ENCODE assay signal across 8 cellular contexts in the genomic region with DNA sequence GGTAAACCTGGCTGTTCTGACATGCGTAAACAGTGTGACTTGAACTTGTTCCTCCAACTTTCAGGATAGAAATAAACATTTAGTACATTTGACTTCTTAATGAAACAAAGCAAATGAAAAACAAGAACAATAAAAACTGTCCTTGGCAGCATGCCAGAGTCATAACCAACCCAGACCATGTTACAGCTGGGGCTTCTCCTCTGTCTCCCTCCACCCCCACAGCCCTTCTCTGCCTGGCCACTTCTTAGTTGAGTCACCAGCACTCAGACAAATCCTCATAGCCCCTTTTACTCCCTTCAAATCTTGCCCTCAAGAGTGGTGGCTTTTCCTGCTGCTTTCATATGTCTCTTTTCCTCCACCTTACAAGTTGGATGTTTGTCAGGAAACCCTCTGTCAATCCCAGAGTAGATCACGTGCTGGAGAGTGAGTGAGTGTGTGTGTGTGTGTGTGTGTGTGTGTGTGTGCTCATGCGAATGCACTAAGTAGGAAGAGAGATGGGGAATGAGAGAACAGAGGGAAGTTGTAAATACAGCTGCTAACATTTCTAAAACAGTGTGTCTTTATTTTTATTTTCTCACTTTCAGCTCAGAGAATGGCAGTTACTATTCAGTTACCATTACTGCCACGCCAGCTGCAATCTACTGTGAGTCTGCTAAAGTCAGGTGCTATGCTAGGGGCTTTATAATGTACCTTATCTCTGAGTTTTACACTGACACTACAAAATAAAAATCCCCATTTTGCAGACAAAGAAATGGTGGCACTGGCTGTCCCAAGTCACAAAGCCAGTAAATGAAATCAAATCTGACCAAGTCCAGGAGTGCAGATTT. TPM values are rescaled to one million over a fixed set of nuclear protein-coding genes. Genes with fewer than 3 reads are reported as not detected.
DNase-seq lines count a peak whose midpoint lies in the region; ATAC-seq and TF ChIP-seq lines count a peak whose summit lies in the region.

No MANE protein-coding gene starts in this region.

- peaks cover 8% of the 10 kb centered on the region for H3K36me3 Mint-ChIP-seq in activated CD8-positive, alpha-beta T cell treated with anti-CD3 and anti-CD28 coated beads, Interleukin-2, amount 10 ng/mL, durations not matched to agents 7 days and 5 days (ENCODE audit: low read depth)

- H3K4me1 Mint-ChIP-seq in activated CD8-positive, alpha-beta T cell treated with anti-CD3 and anti-CD28 coated beads, Interleukin-2, amount 10 ng/mL, durations not matched to agents 7 days and 5 days (ENCODE audit: low read depth), result peaks cover 40% of the 10 kb centered on the region

- ATAC-seq in GM18505 (IDR thresholded peaks at IDR 0.05; ENCODE audit: unreplicated experiment) (peak; percentile 46), HG03045 (IDR thresholded peaks at IDR 0.05; ENCODE audit: unreplicated experiment) (peak; percentile 43), GM18873 (IDR thresholded peaks at IDR 0.05; ENCODE audit: low FRiP score, unreplicated experiment) (no peak)
- ATAC-seq in activated CD8-positive, alpha-beta T cell treated with anti-CD3 and anti-CD28 coated beads, Interleukin-2, amount 10 ng/mL, durations not matched to agents 7 days and 5 days, result peak; percentile 51

- TF ChIP-seq CTCF in AG09319 (IDR thresholded peaks at IDR 0.05; ENCODE audit: low read depth, low read length) (no peak), fibroblast of villous mesenchyme (IDR thresholded peaks at IDR 0.05; ENCODE audit: insufficient read depth, low read depth, low read length) (no peak)

- H3K9me3 Mint-ChIP-seq in activated CD8-positive, alpha-beta T cell treated with anti-CD3 and anti-CD28 coated beads, Interleukin-2, amount 10 ng/mL, durations not matched to agents 7 days and 5 days (ENCODE audit: insufficient read depth), result no peaks in the 10 kb centered on the region

- H3K4me3 Mint-ChIP-seq in activated CD8-positive, alpha-beta T cell treated with anti-CD3 and anti-CD28 coated beads, Interleukin-2, amount 10 ng/mL, durations not matched to agents 7 days and 5 days, result no peak overlapping the region

- CTCF ChIA-PET in activated CD8-positive, alpha-beta T cell treated with anti-CD3 and anti-CD28 coated beads, Interleukin-2, amount 10 ng/mL, durations not matched to agents 7 days and 5 days (lab: Charles Lee), result interaction anchor here (0.6 to 3.2 kb wide), 3 partner anchors 19 to 1700 kb away, joined by 3 to 20 read pairs (median 9); no protein-coding TSS in a partner anchor

- H3K27me3 Mint-ChIP-seq in activated CD8-positive, alpha-beta T cell treated with anti-CD3 and anti-CD28 coated beads, Interleukin-2, amount 10 ng/mL, durations not matched to agents 7 days and 5 days (ENCODE audit: low read depth), result no peaks in the 10 kb centered on the region

- TF ChIP-seq POLR2A in GM18505 (IDR thresholded peaks at IDR 0.05; ENCODE audit: borderline replicate concordance, extremely low read depth, insufficient read depth, insufficient read length), result no peak

- H3K4me3 ChIP-seq in fibroblast of villous mesenchyme (ENCODE audit: low read depth, low read length), result peak overlapping the region; percentile 13

- no peak overlapping the region for H3K27ac Mint-ChIP-seq in activated CD8-positive, alpha-beta T cell treated with anti-CD3 and anti-CD28 coated beads, Interleukin-2, amount 10 ng/mL, durations not matched to agents 7 days and 5 days

- POLR2A ChIA-PET in activated CD8-positive, alpha-beta T cell treated with anti-CD3 and anti-CD28 coated beads, Interleukin-2, amount 10 ng/mL, durations not matched to agents 7 days and 5 days (lab: Charles Lee), result interaction anchor here (1.3 kb wide), 1 partner anchor 15 kb away, joined by 3 read pairs; a partner anchor contains a TSS

- peak; percentile 42 for DNase-seq in AG09319 (ENCODE audit: extremely low read depth, low read depth)
- peak; percentile 62 for DNase-seq in NCI-H2171 (lab: John Stamatoyannopoulos, UW)
- DNase-seq in activated CD8-positive, alpha-beta T cell treated with anti-CD3 and anti-CD28 coated beads, Interleukin-2, amount 10 ng/mL, durations not matched to agents 7 days and 5 days, result no peak
- peak; percentile 95 for DNase-seq in fibroblast of villous mesenchyme (ENCODE audit: low read depth)
- DNase-seq in pons (ENCODE audit: low spot score), result peak; percentile 91

RNA-seq across cellular contexts. Expression of a gene that starts 15.0 kb away (rescaled TPM):
- 10 to 100 TPM in 1 of 2 experiments, 1 to 10 TPM in 1; 8.6 to 10.7 TPM for total RNA-seq in activated CD8-positive, alpha-beta T cell treated with anti-CD3 and anti-CD28 coated beads, Interleukin-2, amount 10 ng/mL, durations not matched to agents 7 days and 5 days
- 144 and 181 TPM in 2 replicates for total RNA-seq in fibroblast of villous mesenchyme

RNA-seq across cellular contexts. Expression of a gene that starts 50.4 kb away (rescaled TPM):
- 10 to 100 TPM; 56.8 to 64.1 TPM for total RNA-seq in activated CD8-positive, alpha-beta T cell treated with anti-CD3 and anti-CD28 coated beads, Interleukin-2, amount 10 ng/mL, durations not matched to agents 7 days and 5 days
- total RNA-seq in fibroblast of villous mesenchyme, result 47.7 and 67.4 TPM in 2 replicates

RNA-seq across cellular contexts. Expression of a gene that starts 52.9 kb away (rescaled TPM):
- total RNA-seq in activated CD8-positive, alpha-beta T cell treated with anti-CD3 and anti-CD28 coated beads, Interleukin-2, amount 10 ng/mL, durations not matched to agents 7 days and 5 days, result not detected
- total RNA-seq in fibroblast of villous mesenchyme, result 0.32 and 0.86 TPM in 2 replicates

Comparison
In these comparisons a context has a peak if more than half of its experiments do, and no peak if none do; other contexts are left out.
1. RNA of a gene that starts 15.0 kb away (total RNA-seq): 144 to 181 TPM in fibroblast of villous mesenchyme; 8.6 to 10.7 TPM in activated CD8-positive, alpha-beta T cell treated with anti-CD3 and anti-CD28 coated beads, Interleukin-2, amount 10 ng/mL, durations not matched to agents 7 days and 5 days; every median in the first group is over 10 times any median in the second.